Comparison of ENCODE assay signal across 10 cellular contexts in genomic region chr14:34665785-34666425, GRCh38. TPM values are rescaled to one million over a fixed set of nuclear protein-coding genes. Genes with fewer than 3 reads are reported as not detected.
DNase-seq lines count a peak whose midpoint lies in the region; ATAC-seq, FAIRE-seq and TF ChIP-seq lines count a peak whose summit lies in the region.
"Had no signal": no experiment of that assay in that cellular context is flagged by ENCODE, and none has a peak within 500 bp of the region (broad histone marks: within the 10 kb centered on the region; RNA-seq: fewer than 3 reads in every experiment).

No MANE protein-coding gene starts in this region.

- TF ChIP-seq POLR2A in HepG2 (IDR thresholded peaks at IDR 0.05; ENCODE audit: insufficient read depth in 1 of 2, low read depth in 2 of 2, low read length in 2 of 2): no peak

- H3K4me3 ChIP-seq in KMS-11 (IDR thresholded peaks at IDR 0.05; ENCODE audit: insufficient read depth, low read depth, low read length) (no peak overlapping the region), astrocyte of the cerebellum (ENCODE audit: low read depth, low read length) (no peak overlapping the region), HepG2 (replicated peaks in 1 of 3; ENCODE audit: insufficient read depth in 1 of 3, low read depth in 2 of 3, low read length in 3 of 3) (no peak overlapping the region)

- in situ Hi-C loops in astrocyte of the cerebellum (cut with HindIII; ENCODE audit: low sequenced_read_pairs): no loop called here
- in situ Hi-C loops in HepG2 (cut with HindIII; ENCODE audit: extremely low pct_ligation_motif_present, low pct_unique_long_range_greater_than_20kb): no loop called here

- H3K27me3 ChIP-seq in CD4-positive, alpha-beta T cell (ENCODE audit: control insufficient read depth, insufficient read depth, low read length): no peaks in the 10 kb centered on the region
- H3K27me3 ChIP-seq in KMS-11 (ENCODE audit: insufficient read depth, low read depth) (no peaks in the 10 kb centered on the region), HepG2 (ENCODE audit: control insufficient read depth in 1 of 2, insufficient read depth in 2 of 2, low read length in 2 of 2) (peaks cover 0 to 4% of the 10 kb centered on the region in 2 experiments; a peak in 1 of 5 replicates)

- H3K27me3 Mint-ChIP-seq in CD4-positive, alpha-beta T cell: no peaks in the 10 kb centered on the region
- H3K27me3 Mint-ChIP-seq: progenitor cell of endocrine pancreas had no signal

- BruUV-seq in HepG2 (replicated peaks; lab: Mats Ljungman, UMichigan): no TSS peak

- no peak overlapping the region for H3K27ac ChIP-seq in CD4-positive, alpha-beta T cell (ENCODE audit: low read depth, low read length)
- H3K27ac ChIP-seq in KMS-11 (peak overlapping the region; percentile 71), HepG2 (ENCODE audit: extremely low read length, insufficient read depth, low read length) (no peak overlapping the region), caudate nucleus (ENCODE audit: low read depth, low read length) (no peak overlapping the region)

- H3K9me3 Mint-ChIP-seq in CD4-positive, alpha-beta T cell: peaks cover 3% of the 10 kb centered on the region

- H3K4me2 ChIP-seq in KMS-11 (peak overlapping the region; percentile 84), HepG2 (ENCODE audit: low read depth, low read length) (no peak overlapping the region)

- no peaks in the 10 kb centered on the region for H3K36me3 Mint-ChIP-seq in CD4-positive, alpha-beta T cell (ENCODE audit: low read depth)

- POLR2A ChIA-PET in CD4-positive, alpha-beta T cell (lab: Charles Lee): interaction anchor here (0.8 to 1.1 kb wide), 4 partner anchors 11 to 209 kb away, joined by 3 to 4 read pairs (median 3); partner anchors contain the start of gene BAZ1A
- POLR2A ChIA-PET in HepG2 (lab: Yijun Ruan, JAX) (no interaction called here), GM10248 (lab: Yijun Ruan, JAX) (no interaction called here)

- 39% methylated on average over 2 of the region's 2 CpGs for WGBS in HepG2 (ENCODE audit: low lambda C conversion rate)

- H4K20me1 ChIP-seq in KMS-11 (ENCODE audit: insufficient read depth): no peaks in the 10 kb centered on the region
- no peaks in the 10 kb centered on the region for H4K20me1 ChIP-seq in HepG2 (ENCODE audit: insufficient read depth, low read length)

- H3K36me3 ChIP-seq in KMS-11 (ENCODE audit: insufficient read depth) (no peaks in the 10 kb centered on the region), HepG2 (replicated peaks in 1 of 2; ENCODE audit: control insufficient read depth in 1 of 2, insufficient read depth in 2 of 2, low read length in 2 of 2) (no peaks in the 10 kb centered on the region)

- H3K4me3 Mint-ChIP-seq in CD4-positive, alpha-beta T cell: peak overlapping the region; percentile 35

- H3K4me1 ChIP-seq in KMS-11 (ENCODE audit: low read depth, poor library complexity, severe bottlenecking): peaks cover 26% of the 10 kb centered on the region
- no peaks in the 10 kb centered on the region for H3K4me1 ChIP-seq in HepG2 (ENCODE audit: insufficient read depth, low read length)

- TF ChIP-seq EP300 in HepG2 (IDR thresholded peaks at IDR 0.05; ENCODE audit: low read depth in 2 of 2, low read length in 2 of 2) (no peak), HepG2 (CRISPR knock-in tag; IDR thresholded peaks at IDR 0.05; ENCODE audit: borderline replicate concordance) (no peak)

- no peaks in the 10 kb centered on the region for H3K9me3 ChIP-seq in CD4-positive, alpha-beta T cell (ENCODE audit: control insufficient read depth, low read length)
- H3K9me3 ChIP-seq in HepG2 (ENCODE audit: low read length): no peaks in the 10 kb centered on the region

- peaks cover 13% of the 10 kb centered on the region for H3K4me1 Mint-ChIP-seq in CD4-positive, alpha-beta T cell (ENCODE audit: low read depth)

- H3K9ac ChIP-seq in KMS-11 (peak overlapping the region; percentile 29; the same call in 1 of the 2 replicates), HepG2 (ENCODE audit: insufficient read depth, low read depth, low read length) (no peak overlapping the region)

- peak overlapping the region; percentile 75 for H3K27ac Mint-ChIP-seq in CD4-positive, alpha-beta T cell
- H3K27ac Mint-ChIP-seq: progenitor cell of endocrine pancreas had no signal

- no peak for TF ChIP-seq CTCF in CD4-positive, alpha-beta T cell (IDR thresholded peaks at IDR 0.05)
- TF ChIP-seq CTCF in KMS-11 (conservative IDR thresholded peaks at IDR 0.05; ENCODE audit: low read depth, low read length): no peak
- no peak for TF ChIP-seq CTCF in astrocyte of the cerebellum (IDR thresholded peaks at IDR 0.05; ENCODE audit: low read depth, low read length, missing control alignments)
- no peak for TF ChIP-seq CTCF in HepG2 (CRISPR knock-in tag; IDR thresholded peaks at IDR 0.05)
- TF ChIP-seq CTCF in GM10248 (IDR thresholded peaks at IDR 0.05; ENCODE audit: control extremely low read depth, extremely low read depth, low read depth, missing control alignments): no peak

- DNase-seq in CD4-positive, alpha-beta T cell: peak in 6 of 10 experiments; percentile 16 to 48 (median 34)
- peak; percentile 78 for DNase-seq in astrocyte of the cerebellum (ENCODE audit: low read depth)
- DNase-seq in HepG2 (ENCODE audit: low spot score): no peak
- no peak for DNase-seq in GM10248 (ENCODE audit: extremely low spot score)
- no peak for DNase-seq in T1000 (lab: John Stamatoyannopoulos, UW)
- DNase-seq in head of caudate nucleus: no peak
- no peak for DNase-seq in caudate nucleus (lab: John Stamatoyannopoulos, UW)
- DNase-seq: NCI-H187 had no signal

- ATAC-seq in CD4-positive, alpha-beta T cell (ENCODE audit: poor library complexity): peak; percentile 86
- no peak for ATAC-seq in HepG2

- CTCF ChIA-PET in CD4-positive, alpha-beta T cell (lab: Charles Lee): interaction anchor here (0.6 kb wide), 1 partner anchor 239 kb away, joined by 4 read pairs; no protein-coding TSS in a partner anchor
- CTCF ChIA-PET in HepG2 (lab: Yijun Ruan, JAX; ENCODE audit: low intra/inter-chr PET ratio, low total read pairs) (no interaction called here), GM10248 (lab: Yijun Ruan, JAX) (interaction anchor here (0.8 kb wide), 1 partner anchor 57 kb away, joined by 3 read pairs; no protein-coding TSS in a partner anchor)

- H3K79me2 ChIP-seq in KMS-11 (ENCODE audit: insufficient read depth, low read depth): no peaks in the 10 kb centered on the region
- no peaks in the 10 kb centered on the region for H3K79me2 ChIP-seq in HepG2 (ENCODE audit: insufficient read depth, low read length)

- intact Hi-C loops in CD4-positive, alpha-beta T cell (cut with DNase I, micrococcal nuclease): no loop called here
- intact Hi-C loops in HepG2 (cut with micrococcal nuclease; ENCODE audit: unreplicated experiment): no loop called here
- intact Hi-C loops in head of caudate nucleus (cut with DNase I): no loop called here

- no peak for TF ChIP-seq RAD21 in HepG2 (CRISPR knock-in tag; IDR thresholded peaks at IDR 0.05)

- peak overlapping the region; percentile 59 for H2AFZ ChIP-seq in KMS-11 (ENCODE audit: low read depth)
- no peak overlapping the region for H2AFZ ChIP-seq in HepG2 (ENCODE audit: low read length)

- no peak for FAIRE-seq in HepG2 (lab: Jason Lieb, UNC)

RNA-seq across cellular contexts. Expression of gene SNX6, which starts 36.0 kb away (rescaled TPM):
- 10 to 100 TPM; 51.5 to 55.8 TPM for total RNA-seq in CD4-positive, alpha-beta T cell
- total RNA-seq in HepG2 (2016; rRNA removed; fragmentation: Illumina TruSeq; extraction: Trizol): 169 and 318 TPM in 2 replicates
- total RNA-seq in HepG2 (2016; cell fraction: cytosol; rRNA removed; fragmentation: Illumina TruSeq; extraction: Trizol; ENCODE audit: low read depth): 67.9 and 79.2 TPM in 2 replicates
- 184 and 327 TPM in 2 replicates for total RNA-seq in HepG2 (2016; cell fraction: insoluble cytoplasmic fraction; rRNA removed; fragmentation: Illumina TruSeq; extraction: Trizol)
- 78.6 and 93.2 TPM in 2 replicates for total RNA-seq in HepG2 (2016; cell fraction: membrane; rRNA removed; fragmentation: Illumina TruSeq; extraction: Trizol)
- total RNA-seq in HepG2 (2016; cell fraction: nucleus; rRNA removed; fragmentation: Illumina TruSeq; extraction: Trizol): 97.5 and 107 TPM in 2 replicates
- polyA plus RNA-seq in HepG2 (2011; rRNA removed): 62.9 and 92.3 TPM in 2 replicates
- polyA plus RNA-seq in HepG2 (2011; cell fraction: cytosol; rRNA removed): 74.8 and 134 TPM in 2 replicates
- polyA plus RNA-seq in HepG2 (2011; cell fraction: nucleus; rRNA removed): 34.5 and 35.1 TPM in 2 replicates
- 116 and 119 TPM in 2 replicates for polyA plus RNA-seq in HepG2 (2012)
- polyA plus RNA-seq in HepG2 (2016; cell fraction: cytosol; fragmentation: Illumina TruSeq; extraction: Trizol; ENCODE audit: low read depth): 18.7 and 19.1 TPM in 2 replicates
- polyA plus RNA-seq in HepG2 (2016; cell fraction: insoluble cytoplasmic fraction; fragmentation: Illumina TruSeq; extraction: Trizol; ENCODE audit: low read depth): 235 and 273 TPM in 2 replicates
- 37.8 and 44.2 TPM in 2 replicates for polyA plus RNA-seq in HepG2 (2016; cell fraction: membrane; fragmentation: Illumina TruSeq; extraction: Trizol; ENCODE audit: low read depth)
- 96.4 and 106 TPM in 2 replicates for polyA plus RNA-seq in HepG2 (2016; cell fraction: nucleus; fragmentation: Illumina TruSeq; extraction: Trizol; ENCODE audit: insufficient read depth, low read depth)
- polyA minus RNA-seq in HepG2 (2011; rRNA and poly(A)+ RNA removed; ENCODE audit: low replicate concordance): 13.3 and 24.5 TPM in 2 replicates
- 61.6 and 73.7 TPM in 2 replicates for polyA minus RNA-seq in HepG2 (2011; cell fraction: cytosol; rRNA and poly(A)+ RNA removed)
- polyA minus RNA-seq in HepG2 (2011; cell fraction: nucleus; rRNA and poly(A)+ RNA removed): 120 TPM in 2 replicates

RNA-seq across cellular contexts. Expression of gene CFL2, which starts 48.5 kb away (rescaled TPM):
- 10 to 100 TPM; 36.4 to 37.9 TPM for total RNA-seq in CD4-positive, alpha-beta T cell
- 158 and 301 TPM in 2 replicates for total RNA-seq in HepG2 (2016; rRNA removed; fragmentation: Illumina TruSeq; extraction: Trizol)
- total RNA-seq in HepG2 (2016; cell fraction: cytosol; rRNA removed; fragmentation: Illumina TruSeq; extraction: Trizol; ENCODE audit: low read depth): 28.5 and 36.5 TPM in 2 replicates
- total RNA-seq in HepG2 (2016; cell fraction: insoluble cytoplasmic fraction; rRNA removed; fragmentation: Illumina TruSeq; extraction: Trizol): 158 and 295 TPM in 2 replicates
- total RNA-seq in HepG2 (2016; cell fraction: membrane; rRNA removed; fragmentation: Illumina TruSeq; extraction: Trizol): 108 and 127 TPM in 2 replicates
- 85.5 and 89.1 TPM in 2 replicates for total RNA-seq in HepG2 (2016; cell fraction: nucleus; rRNA removed; fragmentation: Illumina TruSeq; extraction: Trizol)
- 68.8 and 114 TPM in 2 replicates for polyA plus RNA-seq in HepG2 (2011; rRNA removed)
- polyA plus RNA-seq in HepG2 (2011; cell fraction: cytosol; rRNA removed): 44.2 and 78.0 TPM in 2 replicates
- 22.8 and 33.8 TPM in 2 replicates for polyA plus RNA-seq in HepG2 (2011; cell fraction: nucleus; rRNA removed)
- 145 and 207 TPM in 2 replicates for polyA plus RNA-seq in HepG2 (2012)
- polyA plus RNA-seq in HepG2 (2016; cell fraction: cytosol; fragmentation: Illumina TruSeq; extraction: Trizol; ENCODE audit: low read depth): 96.7 and 98.0 TPM in 2 replicates
- 414 and 424 TPM in 2 replicates for polyA plus RNA-seq in HepG2 (2016; cell fraction: insoluble cytoplasmic fraction; fragmentation: Illumina TruSeq; extraction: Trizol; ENCODE audit: low read depth)
- 172 and 187 TPM in 2 replicates for polyA plus RNA-seq in HepG2 (2016; cell fraction: membrane; fragmentation: Illumina TruSeq; extraction: Trizol; ENCODE audit: low read depth)
- polyA plus RNA-seq in HepG2 (2016; cell fraction: nucleus; fragmentation: Illumina TruSeq; extraction: Trizol; ENCODE audit: insufficient read depth, low read depth): 152 and 161 TPM in 2 replicates
- 34.1 and 43.7 TPM in 2 replicates for polyA minus RNA-seq in HepG2 (2011; rRNA and poly(A)+ RNA removed; ENCODE audit: low replicate concordance)
- polyA minus RNA-seq in HepG2 (2011; cell fraction: cytosol; rRNA and poly(A)+ RNA removed): 94.3 and 108 TPM in 2 replicates
- 50.5 and 53.0 TPM in 2 replicates for polyA minus RNA-seq in HepG2 (2011; cell fraction: nucleus; rRNA and poly(A)+ RNA removed)

Comparison
In these comparisons a context has a peak if more than half of its experiments do, and no peak if none do; other contexts are left out.
1. DNase-seq: peak in CD4-positive, alpha-beta T cell (6 of 10) and astrocyte of the cerebellum (single experiment); none in HepG2 (single experiment), GM10248 (single experiment), T1000 (single experiment), head of caudate nucleus (0 of 42) and caudate nucleus (0 of 61).